ENCODE assay signal across 21 cellular contexts in genomic region chr4:110201502-110201901, GRCh38. TPM values are rescaled to one million over a fixed set of nuclear protein-coding genes. Genes with fewer than 3 reads are reported as not detected.
DNase-seq lines count a peak whose midpoint lies in the region; ATAC-seq and TF ChIP-seq lines count a peak whose summit lies in the region.
"Had no signal": no experiment of that assay in that cellular context is flagged by ENCODE, and none has a peak within 500 bp of the region (broad histone marks: within the 10 kb centered on the region; RNA-seq: fewer than 3 reads in every experiment).

No MANE protein-coding gene starts in this region.

- no peak for ATAC-seq in activated naive CD4-positive, alpha-beta T cell treated with anti-CD3 and anti-CD28 coated beads, Interleukin-2, amount 50 U/mL, for 72 hours
- ATAC-seq in body of pancreas (no peak), HG03520 (IDR thresholded peaks at IDR 0.05; ENCODE audit: unreplicated experiment) (no peak)
- ATAC-seq: Right ventricle myocardium inferior had no signal

- H3K4me1 ChIP-seq in OCI-LY7 (ENCODE audit: insufficient read depth, low read length, poor library complexity, severe bottlenecking) (peaks cover 54% of the 10 kb centered on the region), body of pancreas (no peaks in the 10 kb centered on the region)

- TF ChIP-seq POLR2A in body of pancreas (IDR thresholded peaks at IDR 0.05): no peak

- H3K36me3 ChIP-seq in OCI-LY7 (ENCODE audit: insufficient read depth, low read length) (no peaks in the 10 kb centered on the region), body of pancreas (replicated peaks in 1 of 2; ENCODE audit: insufficient read depth in 1 of 2, low read depth in 2 of 2) (no peaks in the 10 kb centered on the region)

- TF ChIP-seq CTCF in OCI-LY7 (conservative IDR thresholded peaks at IDR 0.05; ENCODE audit: low read length) (no peak), type B pancreatic cell (conservative IDR thresholded peaks at IDR 0.05) (no peak), body of pancreas (IDR thresholded peaks at IDR 0.05) (no peak)

- BruUV-seq in OCI-LY7 (replicated peaks; lab: Mats Ljungman, UMichigan): no TSS peak

- no peaks in the 10 kb centered on the region for H3K9me2 ChIP-seq in OCI-LY7 (ENCODE audit: insufficient read depth, low read length)

- H3K27ac Mint-ChIP-seq in activated naive CD4-positive, alpha-beta T cell treated with anti-CD3 and anti-CD28 coated beads for 36 hours: peak overlapping the region; percentile 5
- no peak overlapping the region for H3K27ac Mint-ChIP-seq in activated naive CD4-positive, alpha-beta T cell treated with anti-CD3 and anti-CD28 coated beads, Interleukin-2, amount 50 U/mL, for 72 hours
- no peak overlapping the region for H3K27ac Mint-ChIP-seq in type B pancreatic cell

- H2AFZ ChIP-seq in OCI-LY7 (ENCODE audit: low read length): peak overlapping the region; percentile 17; the same call in 1 of the 2 replicates

- H3K4me1 Mint-ChIP-seq in activated naive CD4-positive, alpha-beta T cell treated with anti-CD3 and anti-CD28 coated beads for 36 hours (ENCODE audit: low read depth): peaks cover 5% of the 10 kb centered on the region
- H3K4me1 Mint-ChIP-seq in type B pancreatic cell (ENCODE audit: unreplicated experiment): peaks cover 15% of the 10 kb centered on the region

- H3K27me3 ChIP-seq in body of pancreas: no peaks in the 10 kb centered on the region

- H3K27ac ChIP-seq in OCI-LY7 (ENCODE audit: low read depth, low read length, poor library complexity, severe bottlenecking): peak overlapping the region; percentile 84
- H3K27ac ChIP-seq in body of pancreas: no peak overlapping the region
- H3K27ac ChIP-seq: C4-2B, HL-60 had no signal

- H3K4me3 Mint-ChIP-seq in activated naive CD4-positive, alpha-beta T cell treated with anti-CD3 and anti-CD28 coated beads for 36 hours: no peak overlapping the region
- peak overlapping the region; percentile 1 for H3K4me3 Mint-ChIP-seq in type B pancreatic cell

- no peaks in the 10 kb centered on the region for H3K9me3 Mint-ChIP-seq in activated naive CD4-positive, alpha-beta T cell treated with anti-CD3 and anti-CD28 coated beads for 36 hours
- H3K9me3 Mint-ChIP-seq in activated naive CD4-positive, alpha-beta T cell treated with anti-CD3 and anti-CD28 coated beads, Interleukin-2, amount 50 U/mL, for 72 hours: no peaks in the 10 kb centered on the region
- H3K9me3 Mint-ChIP-seq in type B pancreatic cell: no peaks in the 10 kb centered on the region
- H3K9me3 Mint-ChIP-seq: CD8-positive, alpha-beta memory T cell had no signal

- no peak for DNase-seq in activated naive CD4-positive, alpha-beta T cell treated with anti-CD3 and anti-CD28 coated beads for 36 hours
- DNase-seq in activated naive CD4-positive, alpha-beta T cell treated with anti-CD3 and anti-CD28 coated beads, Interleukin-2, amount 50 U/mL, for 72 hours (ENCODE audit: low spot score in 2 of 2): no peak
- DNase-seq in OCI-LY7 (ENCODE audit: low spot score) (no peak), left kidney (ENCODE audit: low read depth, low spot score) (peak; percentile 35), type B pancreatic cell (ENCODE audit: extremely low spot score, unreplicated experiment) (no peak), NCI-H1417 (lab: John Stamatoyannopoulos, UW) (no peak), body of pancreas (no peak)
- DNase-seq: AML-193; Calu3; CD8-positive, alpha-beta memory T cell; GDM1; H7; KG1; NCI-H1092 treated with DMSO at 0.1 percent for 48 hours; NCI-H2081; NCI-H510A; NCI-H748 treated with DMSO at 0.1 percent for 48 hours had no signal

- H3K4me3 ChIP-seq in OCI-LY7 (ENCODE audit: low read depth, low read length, poor library complexity, severe bottlenecking) (no peak overlapping the region), body of pancreas (no peak overlapping the region)

- no peaks in the 10 kb centered on the region for H4K20me1 ChIP-seq in OCI-LY7 (ENCODE audit: insufficient read depth, low read length)

- H3K79me2 ChIP-seq in OCI-LY7 (ENCODE audit: insufficient read depth, low read depth, low read length): peaks cover 9% of the 10 kb centered on the region; the same call in 1 of the 2 replicates

- peak overlapping the region; percentile 66 for H3K4me2 ChIP-seq in OCI-LY7 (ENCODE audit: low read length)

- peaks cover 3% of the 10 kb centered on the region for H3K36me3 Mint-ChIP-seq in activated naive CD4-positive, alpha-beta T cell treated with anti-CD3 and anti-CD28 coated beads for 36 hours (ENCODE audit: low read depth)
- no peaks in the 10 kb centered on the region for H3K36me3 Mint-ChIP-seq in activated naive CD4-positive, alpha-beta T cell treated with anti-CD3 and anti-CD28 coated beads, Interleukin-2, amount 50 U/mL, for 72 hours
- no peaks in the 10 kb centered on the region for H3K36me3 Mint-ChIP-seq in type B pancreatic cell

- no peaks in the 10 kb centered on the region for H3K9me3 ChIP-seq in OCI-LY7 (ENCODE audit: low read length)
- H3K9me3 ChIP-seq in body of pancreas: no peaks in the 10 kb centered on the region

- no peaks in the 10 kb centered on the region for H3K27me3 Mint-ChIP-seq in activated naive CD4-positive, alpha-beta T cell treated with anti-CD3 and anti-CD28 coated beads for 36 hours (ENCODE audit: low read depth)
- H3K27me3 Mint-ChIP-seq in type B pancreatic cell: peaks cover 3% of the 10 kb centered on the region

- CTCF ChIA-PET in activated naive CD4-positive, alpha-beta T cell treated with anti-CD3 and anti-CD28 coated beads for 36 hours (lab: Charles Lee): no interaction called here
- CTCF ChIA-PET in OCI-LY7 (lab: Charles Lee; ENCODE audit: unreplicated experiment): no interaction called here

- WGBS in body of pancreas, 2 donors: 54 to 64% methylated on average over 2 of the region's 2 CpGs

- intact Hi-C loops in activated naive CD4-positive, alpha-beta T cell treated with anti-CD3 and anti-CD28 coated beads for 36 hours (cut with micrococcal nuclease): no loop called here
- intact Hi-C loops in OCI-LY7 (cut with micrococcal nuclease; ENCODE audit: unreplicated experiment) (no loop called here), body of pancreas (cut with DNase I) (no loop called here)

- POLR2A ChIA-PET in OCI-LY7 (lab: Charles Lee): no interaction called here

RNA-seq across cellular contexts. Expression of gene ELOVL6, which starts 3.1 kb away (rescaled TPM):
- total RNA-seq in activated naive CD4-positive, alpha-beta T cell treated with anti-CD3 and anti-CD28 coated beads for 36 hours: 1 to 10 TPM; 7.2 to 7.9 TPM
- total RNA-seq in activated naive CD4-positive, alpha-beta T cell treated with anti-CD3 and anti-CD28 coated beads, Interleukin-2, amount 50 U/mL, for 72 hours: 1 to 10 TPM; 5.6 to 8.9 TPM
- total RNA-seq in OCI-LY7 (2014; rRNA removed; shearing (Covaris generic)): 12.6 and 14.5 TPM in 2 replicates
- total RNA-seq in OCI-LY7 (2022) (45.5 and 45.6 TPM in 2 replicates), type B pancreatic cell (ENCODE audit: low replicate concordance) (33.4 and 51.6 TPM in 2 replicates), body of pancreas (under 1 TPM; 0.78 to 0.99 TPM)
